Comparison of ENCODE assay signal across 19 cellular contexts in genomic region chr14:57729208-57730187, GRCh38.
"Had no signal": no experiment of that assay in that cellular context is flagged by ENCODE, and none has a peak within 500 bp of the region (broad histone marks: within the 10 kb centered on the region; RNA-seq: fewer than 3 reads in every experiment).

No MANE protein-coding gene starts in this region.

- H3K36me3 Mint-ChIP-seq: activated naive CD4-positive, alpha-beta T cell treated with anti-CD3 and anti-CD28 coated beads, Interleukin-2, amount 50 U/mL, for 72 hours; natural killer cell; T-cell had no signal

- DNase-seq: activated CD4-positive, alpha-beta T cell treated with anti-CD3 and anti-CD28 coated beads for 1 hour; activated CD4-positive, alpha-beta T cell treated with anti-CD3 and anti-CD28 coated beads, Interleukin-2, amount 50 U/mL, for 4 hours; activated gamma-delta T cell; adrenal gland; cerebellar nuclear complex; cortex of kidney; gastrocnemius medialis; heart left ventricle; kidney glomerular epithelial cell; natural killer cell; nucleus accumbens; stimulated activated CD4-positive, alpha-beta T cell treated with anti-CD3 and anti-CD28 coated beads, Interleukin-1b, Interleukin-23, amount 100 ng/mL, for 48 hours; T-cell; T-helper 9 cell; trophoblast cell had no signal

- H3K27me3 ChIP-seq: adrenal gland, breast epithelium, gastrocnemius medialis had no signal

- H3K27ac Mint-ChIP-seq: activated naive CD4-positive, alpha-beta T cell treated with anti-CD3 and anti-CD28 coated beads, Interleukin-2, amount 50 U/mL, for 72 hours; natural killer cell; stimulated activated naive CD8-positive, alpha-beta T cell treated with anti-CD3 and anti-CD28 coated beads, Interleukin-15, Interleukin-2, amounts not matched to agents 100 ng/mL and 50 ng/mL, for 24 hours; T-cell had no signal

- H3K4me3 ChIP-seq: adrenal gland, breast epithelium, gastrocnemius medialis, heart left ventricle had no signal

- H3K36me3 ChIP-seq: adrenal gland, breast epithelium, gastrocnemius medialis, heart left ventricle had no signal

- H3K4me1 Mint-ChIP-seq: natural killer cell, T-cell had no signal

- H3K27ac ChIP-seq: adrenal gland, breast epithelium, gastrocnemius medialis, heart left ventricle had no signal

- H3K9me3 ChIP-seq: adrenal gland, breast epithelium, gastrocnemius medialis had no signal

- ATAC-seq: activated naive CD4-positive, alpha-beta T cell treated with anti-CD3 and anti-CD28 coated beads, Interleukin-2, amount 50 U/mL, for 72 hours; esophagus mucosa; gastrocnemius medialis; heart left ventricle; natural killer cell; T-cell had no signal

- H3K4me3 Mint-ChIP-seq: natural killer cell; stimulated activated naive CD8-positive, alpha-beta T cell treated with anti-CD3 and anti-CD28 coated beads, Interleukin-15, Interleukin-2, amounts not matched to agents 100 ng/mL and 50 ng/mL, for 24 hours; T-cell had no signal

- H3K4me1 ChIP-seq: adrenal gland, breast epithelium, gastrocnemius medialis, heart left ventricle had no signal

- H3K27me3 Mint-ChIP-seq: stimulated activated naive CD8-positive, alpha-beta T cell treated with anti-CD3 and anti-CD28 coated beads, Interleukin-15, Interleukin-2, amounts not matched to agents 100 ng/mL and 50 ng/mL, for 24 hours had no signal
